ENCODE assay signal across 21 cellular contexts in the genomic region with DNA sequence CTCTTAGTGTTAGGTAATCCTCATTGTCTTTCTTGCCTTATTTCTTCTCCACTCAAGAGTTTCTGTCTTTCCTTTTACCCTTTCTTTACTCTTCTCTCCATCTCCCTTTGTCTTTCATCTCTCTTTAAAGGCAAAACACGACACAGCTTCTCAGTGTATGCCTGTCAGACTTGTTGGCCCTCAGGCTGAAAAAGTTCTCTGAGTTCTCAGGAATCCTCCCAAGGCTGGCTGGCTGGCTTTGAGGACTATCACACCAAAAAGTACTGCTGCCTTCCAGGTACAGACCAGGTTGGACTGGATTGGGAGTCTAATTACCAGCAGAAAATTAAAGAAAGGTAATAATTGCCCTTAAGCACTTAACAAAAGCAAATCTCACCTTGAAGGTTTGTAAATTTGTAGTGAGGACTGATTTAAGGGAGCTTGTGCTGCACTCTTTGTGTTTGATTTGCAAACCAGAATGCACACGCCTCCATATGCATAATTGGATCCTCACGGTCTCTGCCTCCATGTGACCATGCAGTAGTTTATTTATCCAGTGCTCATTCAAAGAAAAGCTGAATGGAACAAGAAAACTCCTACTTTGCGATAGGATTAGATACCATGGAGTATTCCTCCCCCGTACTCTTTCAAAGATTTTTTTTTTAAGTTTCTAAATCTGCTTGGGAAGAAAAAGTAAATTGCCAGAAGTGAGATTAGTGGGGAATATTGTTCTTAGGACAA.
DNase-seq lines count a peak whose midpoint lies in the region; TF ChIP-seq lines count a peak whose summit lies in the region.
"Had no signal": no experiment of that assay in that cellular context is flagged by ENCODE, and none has a peak within 500 bp of the region (broad histone marks: within the 10 kb centered on the region; RNA-seq: fewer than 3 reads in every experiment).

No MANE protein-coding gene starts in this region.

- H3K4me3 ChIP-seq in esophagus muscularis mucosa: no peak overlapping the region
- H3K4me3 ChIP-seq in coronary artery: no peak overlapping the region

- no peak for TF ChIP-seq EP300 in esophagus muscularis mucosa (IDR thresholded peaks at IDR 0.05)

- peaks cover 0 to 9% (median 5%) of the 10 kb centered on the region in 4 donors for H3K4me1 ChIP-seq in esophagus muscularis mucosa

- H3K4me3 Mint-ChIP-seq in neural crest cell (no peak overlapping the region), type B pancreatic cell (no peak overlapping the region)
- H3K4me3 Mint-ChIP-seq: CD8-positive, alpha-beta memory T cell had no signal

- no peaks in the 10 kb centered on the region for H3K27me3 ChIP-seq in esophagus muscularis mucosa

- H3K36me3 Mint-ChIP-seq in neural crest cell (ENCODE audit: low read depth) (no peaks in the 10 kb centered on the region), type B pancreatic cell (peaks cover 5% of the 10 kb centered on the region)
- H3K36me3 Mint-ChIP-seq: CD8-positive, alpha-beta memory T cell had no signal

- H3K27ac ChIP-seq in esophagus muscularis mucosa (replicated peaks in 1 of 4) (no peak overlapping the region), coronary artery (no peak overlapping the region)
- H3K27ac ChIP-seq: 22Rv1, C4-2B, KMS-11 had no signal

- no peaks in the 10 kb centered on the region for H3K36me3 ChIP-seq in esophagus muscularis mucosa

- H3K9me3 Mint-ChIP-seq in neural crest cell: no peaks in the 10 kb centered on the region
- no peaks in the 10 kb centered on the region for H3K9me3 Mint-ChIP-seq in type B pancreatic cell
- H3K9me3 Mint-ChIP-seq: CD8-positive, alpha-beta memory T cell had no signal

- TF ChIP-seq POLR2A in esophagus muscularis mucosa (IDR thresholded peaks at IDR 0.05; ENCODE audit: low read depth): no peak

- WGBS in esophagus muscularis mucosa: 88% methylated on average over 5 of the region's 5 CpGs

- intact Hi-C loops in esophagus muscularis mucosa (cut with DNase I): no loop called here

- DNase-seq in NCI-H526 treated with DMSO at 0.1 percent for 48 hours (lab: John Stamatoyannopoulos, UW) (peak; percentile 1), NCI-H526 (lab: John Stamatoyannopoulos, UW) (no peak), esophagus muscularis mucosa (ENCODE audit: extremely low spot score) (peak; percentile 21), neural crest cell (ENCODE audit: low read depth, low spot score) (no peak), type B pancreatic cell (ENCODE audit: extremely low spot score, unreplicated experiment) (no peak), NCI-H2107 (lab: John Stamatoyannopoulos, UW) (no peak), AG08395 (ENCODE audit: low spot score) (no peak), coronary artery (ENCODE audit: low spot score) (no peak)
- DNase-seq: AML-193; CD8-positive, alpha-beta memory T cell; EL; HCEC 1CT; NCI-H1105; NCI-H2029 treated with DMSO at 0.1 percent for 48 hours; NCI-H2171; NCI-H345; NCI-H524; Right ventricle myocardium superior had no signal

- H3K4me1 Mint-ChIP-seq in neural crest cell (peaks cover 21% of the 10 kb centered on the region), type B pancreatic cell (ENCODE audit: unreplicated experiment) (peaks cover 38% of the 10 kb centered on the region)
- H3K4me1 Mint-ChIP-seq: CD8-positive, alpha-beta memory T cell had no signal

- H3K27ac Mint-ChIP-seq in neural crest cell (ENCODE audit: unreplicated experiment): peak overlapping the region; percentile 6
- peak overlapping the region; percentile 7 for H3K27ac Mint-ChIP-seq in type B pancreatic cell
- H3K27ac Mint-ChIP-seq: CD8-positive, alpha-beta memory T cell had no signal

- H3K27me3 Mint-ChIP-seq in neural crest cell (ENCODE audit: low read depth) (no peaks in the 10 kb centered on the region), type B pancreatic cell (peaks cover 17% of the 10 kb centered on the region)
- H3K27me3 Mint-ChIP-seq: CD8-positive, alpha-beta memory T cell had no signal

- H3K9me3 ChIP-seq in esophagus muscularis mucosa: no peaks in the 10 kb centered on the region

- TF ChIP-seq CTCF in esophagus muscularis mucosa (IDR thresholded peaks at IDR 0.05) (no peak), neural crest cell (conservative IDR thresholded peaks at IDR 0.05) (no peak), type B pancreatic cell (conservative IDR thresholded peaks at IDR 0.05) (no peak), coronary artery (IDR thresholded peaks at IDR 0.05) (no peak)

Comparison
In these comparisons a context has a peak if more than half of its experiments do, and no peak if none do; other contexts are left out.
1. DNase-seq: peak in NCI-H526 treated with DMSO at 0.1 percent for 48 hours (single experiment) and esophagus muscularis mucosa (single experiment); none in NCI-H526 (0 of 2), neural crest cell (single experiment), type B pancreatic cell (single experiment), NCI-H2107 (single experiment), AG08395 (single experiment) and coronary artery (single experiment).